ENCODE assay signal across 9 cellular contexts in genomic region chr2:203871371-203871983, GRCh38. TPM values are rescaled to one million over a fixed set of nuclear protein-coding genes. Genes with fewer than 3 reads are reported as not detected.
DNase-seq lines count a peak whose midpoint lies in the region; ATAC-seq, FAIRE-seq and TF ChIP-seq lines count a peak whose summit lies in the region.
"Had no signal": no experiment of that assay in that cellular context is flagged by ENCODE, and none has a peak within 500 bp of the region (broad histone marks: within the 10 kb centered on the region; RNA-seq: fewer than 3 reads in every experiment).

No MANE protein-coding gene starts in this region.

- no peak for TF ChIP-seq CTCF in left ventricle myocardium inferior (IDR thresholded peaks at IDR 0.05; ENCODE audit: borderline replicate concordance)
- TF ChIP-seq CTCF in breast epithelium (IDR thresholded peaks at IDR 0.05) = no peak
- no peak for TF ChIP-seq CTCF in D721Med (IDR thresholded peaks at IDR 0.05; ENCODE audit: insufficient read depth, missing control alignments)

- no peaks in the 10 kb centered on the region for H3K9me3 ChIP-seq in left ventricle myocardium inferior (replicated peaks)
- H3K9me3 ChIP-seq in breast epithelium = no peaks in the 10 kb centered on the region

- DNase-seq in left ventricle myocardium inferior (no peak), caudate nucleus (lab: John Stamatoyannopoulos, UW) (no peak), breast epithelium (ENCODE audit: low spot score in 2 of 2) (no peak), D721Med (ENCODE audit: insufficient read length, low spot score) (no peak), GF-D8 (lab: John Stamatoyannopoulos, UW) (no peak)
- DNase-seq: endodermal cell had no signal

- H3K27ac ChIP-seq in left ventricle myocardium inferior (replicated peaks) (peak overlapping the region; percentile 23), caudate nucleus (ENCODE audit: low read depth, low read length) (no peak overlapping the region), breast epithelium (no peak overlapping the region)

- FAIRE-seq in D721Med (lab: Jason Lieb, UNC) = no peak

- peak; percentile 97 for ATAC-seq in GM18858 (IDR thresholded peaks at IDR 0.05; ENCODE audit: unreplicated experiment)
- peak; percentile 94 for ATAC-seq in GM21390 (IDR thresholded peaks at IDR 0.05; ENCODE audit: unreplicated experiment)
- peak; percentile 95 for ATAC-seq in HG03442 (IDR thresholded peaks at IDR 0.05; ENCODE audit: unreplicated experiment)

- TF ChIP-seq POLR2A in breast epithelium (IDR thresholded peaks at IDR 0.05) = no peak

- H3K36me3 ChIP-seq in left ventricle myocardium inferior (no peaks in the 10 kb centered on the region), breast epithelium (no peaks in the 10 kb centered on the region)

- H3K4me1 ChIP-seq in left ventricle myocardium inferior = no peaks in the 10 kb centered on the region
- H3K4me1 ChIP-seq in breast epithelium = no peaks in the 10 kb centered on the region

- H3K4me3 ChIP-seq in left ventricle myocardium inferior = no peak overlapping the region
- no peak overlapping the region for H3K4me3 ChIP-seq in breast epithelium

- intact Hi-C loops in left ventricle myocardium inferior (cut with micrococcal nuclease) (no loop called here), breast epithelium (cut with DNase I; ENCODE audit: low total_unique reads) (no loop called here)

- no peaks in the 10 kb centered on the region for H3K27me3 ChIP-seq in left ventricle myocardium inferior (ENCODE audit: low read depth)
- no peaks in the 10 kb centered on the region for H3K27me3 ChIP-seq in breast epithelium

RNA-seq across cellular contexts. Expression of gene CTLA4, which starts 3.9 kb away (rescaled TPM):
- total RNA-seq in left ventricle myocardium inferior = 0.11 TPM
- 1 to 10 TPM in 1 of 3 donors, under 1 TPM in 2; 0.64 to 1.8 (median 0.98) TPM for total RNA-seq in breast epithelium
- total RNA-seq: endodermal cell had no signal
